In genomic region chr4:184588893-184589292, GRCh38 we compare ENCODE assay signal across 1 cellular context.
TF ChIP-seq lines count a peak whose summit lies in the region.

No MANE protein-coding gene starts in this region.

TF ChIP-seq in GM23338, 12 proteins besides CTCF, POLR2A, EP300 and RAD21 (continued from another document):
- TF ChIP-seq ZNF462 (CRISPR knock-in tag; IDR thresholded peaks at IDR 0.05), result no peak
- TF ChIP-seq STAT1 (IDR thresholded peaks at IDR 0.05; ENCODE audit: unreplicated experiment), result no peak
- no peak for TF ChIP-seq EZH2 (IDR thresholded peaks at IDR 0.05; ENCODE audit: low read depth, unreplicated experiment)
- TF ChIP-seq ETS1 (IDR thresholded peaks at IDR 0.05), result no peak
- no peak for TF ChIP-seq CREB1 (CRISPR knock-in tag; IDR thresholded peaks at IDR 0.05; ENCODE audit: low read depth)
